Comparison of ENCODE assay signal across 2 cellular contexts in the genomic region with DNA sequence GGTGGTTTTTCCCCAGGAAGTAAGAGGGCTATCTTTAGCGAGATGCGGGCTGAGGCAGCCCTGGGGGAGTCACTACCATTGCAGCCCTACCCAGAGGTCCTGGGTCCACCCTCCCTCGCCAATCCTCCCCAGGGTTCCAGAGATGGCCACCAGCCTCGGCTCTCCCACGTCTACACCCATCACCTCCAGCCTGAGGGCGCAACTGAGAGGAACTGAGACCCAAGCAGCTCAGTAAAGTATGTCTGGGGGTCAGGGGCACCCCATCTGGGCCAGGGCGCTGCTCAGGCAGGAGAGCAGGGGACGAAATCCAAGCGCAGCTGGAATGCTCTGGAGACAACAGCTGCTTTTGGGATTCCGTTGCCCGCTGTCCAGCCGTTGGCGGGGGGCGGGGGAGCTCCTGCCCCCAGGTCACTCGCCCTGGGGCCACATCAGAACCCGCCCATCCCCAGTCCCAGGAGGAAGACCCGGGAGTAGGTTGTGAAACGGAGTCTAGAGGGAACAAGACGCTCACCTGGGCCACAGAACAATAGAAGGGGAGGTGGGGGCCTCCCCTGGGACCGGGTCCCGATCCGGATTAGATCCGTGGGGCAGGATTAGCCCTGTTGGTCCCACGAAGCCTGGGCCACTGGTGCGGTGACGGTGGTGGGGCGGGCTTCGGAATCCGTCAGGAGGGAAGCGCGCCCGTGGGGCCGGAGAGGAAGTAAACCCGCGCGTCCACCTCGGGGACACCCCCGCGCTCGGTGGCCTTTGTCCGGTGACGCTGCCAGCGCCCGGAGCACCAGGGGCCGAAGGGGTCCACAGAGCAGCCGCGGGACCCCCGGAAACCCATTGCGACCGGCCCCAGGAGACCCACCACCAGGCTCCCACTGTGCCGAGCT.
TF ChIP-seq lines count a peak whose summit lies in the region.

No MANE protein-coding gene starts in this region.

TF ChIP-seq in WTC11, 78 proteins besides CTCF, POLR2A, EP300 and RAD21 (continued from another document):
- TF ChIP-seq ATF2 (CRISPR knock-in tag; IDR thresholded peaks at IDR 0.05; ENCODE audit: borderline replicate concordance, low read depth) (no peak), ZNF232 (CRISPR knock-in tag; IDR thresholded peaks at IDR 0.05) (no peak), IRF1 (CRISPR knock-in tag; IDR thresholded peaks at IDR 0.05) (0 out of 2 replicates have a peak, but pooled peaks have one; percentile 10), ATF1 (CRISPR knock-in tag; IDR thresholded peaks at IDR 0.05) (no peak), PRDM15 (CRISPR knock-in tag; IDR thresholded peaks at IDR 0.05) (peak; percentile 64), SOX15 (CRISPR knock-in tag; IDR thresholded peaks at IDR 0.05) (no peak), CBFB (CRISPR knock-in tag; IDR thresholded peaks at IDR 0.05; ENCODE audit: low read depth) (no peak), NFE2L1 (CRISPR knock-in tag; IDR thresholded peaks at IDR 0.05) (no peak), ESRRA (CRISPR knock-in tag; IDR thresholded peaks at IDR 0.05; ENCODE audit: borderline replicate concordance) (no peak), JUN (CRISPR knock-in tag; IDR thresholded peaks at IDR 0.05) (0 out of 2 replicates have a peak, but pooled peaks have one; percentile 35), ZNF317 (CRISPR knock-in tag; IDR thresholded peaks at IDR 0.05; ENCODE audit: borderline replicate concordance, low read depth) (no peak), ELF4 (CRISPR knock-in tag; IDR thresholded peaks at IDR 0.05; ENCODE audit: low read depth) (no peak), EMX1 (CRISPR knock-in tag; IDR thresholded peaks at IDR 0.05) (no peak), ZNF396 (CRISPR knock-in tag; IDR thresholded peaks at IDR 0.05; ENCODE audit: borderline replicate concordance) (no peak)
- TF ChIP-seq, protein P1, sequence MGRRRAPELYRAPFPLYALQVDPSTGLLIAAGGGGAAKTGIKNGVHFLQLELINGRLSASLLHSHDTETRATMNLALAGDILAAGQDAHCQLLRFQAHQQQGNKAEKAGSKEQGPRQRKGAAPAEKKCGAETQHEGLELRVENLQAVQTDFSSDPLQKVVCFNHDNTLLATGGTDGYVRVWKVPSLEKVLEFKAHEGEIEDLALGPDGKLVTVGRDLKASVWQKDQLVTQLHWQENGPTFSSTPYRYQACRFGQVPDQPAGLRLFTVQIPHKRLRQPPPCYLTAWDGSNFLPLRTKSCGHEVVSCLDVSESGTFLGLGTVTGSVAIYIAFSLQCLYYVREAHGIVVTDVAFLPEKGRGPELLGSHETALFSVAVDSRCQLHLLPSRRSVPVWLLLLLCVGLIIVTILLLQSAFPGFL (CRISPR knock-in tag; IDR thresholded peaks at IDR 0.05; ENCODE audit: borderline replicate concordance): no peak
- TF ChIP-seq, protein P2, sequence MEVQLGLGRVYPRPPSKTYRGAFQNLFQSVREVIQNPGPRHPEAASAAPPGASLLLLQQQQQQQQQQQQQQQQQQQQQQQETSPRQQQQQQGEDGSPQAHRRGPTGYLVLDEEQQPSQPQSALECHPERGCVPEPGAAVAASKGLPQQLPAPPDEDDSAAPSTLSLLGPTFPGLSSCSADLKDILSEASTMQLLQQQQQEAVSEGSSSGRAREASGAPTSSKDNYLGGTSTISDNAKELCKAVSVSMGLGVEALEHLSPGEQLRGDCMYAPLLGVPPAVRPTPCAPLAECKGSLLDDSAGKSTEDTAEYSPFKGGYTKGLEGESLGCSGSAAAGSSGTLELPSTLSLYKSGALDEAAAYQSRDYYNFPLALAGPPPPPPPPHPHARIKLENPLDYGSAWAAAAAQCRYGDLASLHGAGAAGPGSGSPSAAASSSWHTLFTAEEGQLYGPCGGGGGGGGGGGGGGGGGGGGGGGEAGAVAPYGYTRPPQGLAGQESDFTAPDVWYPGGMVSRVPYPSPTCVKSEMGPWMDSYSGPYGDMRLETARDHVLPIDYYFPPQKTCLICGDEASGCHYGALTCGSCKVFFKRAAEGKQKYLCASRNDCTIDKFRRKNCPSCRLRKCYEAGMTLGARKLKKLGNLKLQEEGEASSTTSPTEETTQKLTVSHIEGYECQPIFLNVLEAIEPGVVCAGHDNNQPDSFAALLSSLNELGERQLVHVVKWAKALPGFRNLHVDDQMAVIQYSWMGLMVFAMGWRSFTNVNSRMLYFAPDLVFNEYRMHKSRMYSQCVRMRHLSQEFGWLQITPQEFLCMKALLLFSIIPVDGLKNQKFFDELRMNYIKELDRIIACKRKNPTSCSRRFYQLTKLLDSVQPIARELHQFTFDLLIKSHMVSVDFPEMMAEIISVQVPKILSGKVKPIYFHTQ (CRISPR knock-in tag; IDR thresholded peaks at IDR 0.05): no peak

TF ChIP-seq in neural cell, 6 proteins besides CTCF, POLR2A, EP300 and RAD21 (continued from another document):
- TF ChIP-seq SMC3 (conservative IDR thresholded peaks at IDR 0.05; ENCODE audit: poor library complexity) (no peak), EZH2 (IDR thresholded peaks at IDR 0.05; ENCODE audit: borderline replicate concordance, insufficient read depth, low read length, poor library complexity, severe bottlenecking) (no peak), MXI1 (conservative IDR thresholded peaks at IDR 0.05; ENCODE audit: poor library complexity, severe bottlenecking) (no peak)
